ENCODE assay signal across 1 cellular context in genomic region chr3:109330405-109330804, GRCh38.
TF ChIP-seq lines count a peak whose summit lies in the region.

No MANE protein-coding gene starts in this region.

TF ChIP-seq in WTC11, 78 proteins besides CTCF, POLR2A, EP300 and RAD21 (continued from another document):
- TF ChIP-seq PREB (CRISPR knock-in tag; IDR thresholded peaks at IDR 0.05; ENCODE audit: borderline replicate concordance) = no peak
- TF ChIP-seq GRHL2 (CRISPR knock-in tag; IDR thresholded peaks at IDR 0.05; ENCODE audit: insufficient replicate concordance, severe bottlenecking) = no peak
- TF ChIP-seq ELF4 (CRISPR knock-in tag; IDR thresholded peaks at IDR 0.05; ENCODE audit: low read depth) = no peak
- TF ChIP-seq JUN (CRISPR knock-in tag; IDR thresholded peaks at IDR 0.05) = no peak
- no peak for TF ChIP-seq KAT7 (CRISPR knock-in tag; IDR thresholded peaks at IDR 0.05; ENCODE audit: borderline replicate concordance)
- no peak for TF ChIP-seq ATF3 (CRISPR knock-in tag; conservative IDR thresholded peaks at IDR 0.05)
